ENCODE assay signal across 14 cellular contexts in the genomic region with DNA sequence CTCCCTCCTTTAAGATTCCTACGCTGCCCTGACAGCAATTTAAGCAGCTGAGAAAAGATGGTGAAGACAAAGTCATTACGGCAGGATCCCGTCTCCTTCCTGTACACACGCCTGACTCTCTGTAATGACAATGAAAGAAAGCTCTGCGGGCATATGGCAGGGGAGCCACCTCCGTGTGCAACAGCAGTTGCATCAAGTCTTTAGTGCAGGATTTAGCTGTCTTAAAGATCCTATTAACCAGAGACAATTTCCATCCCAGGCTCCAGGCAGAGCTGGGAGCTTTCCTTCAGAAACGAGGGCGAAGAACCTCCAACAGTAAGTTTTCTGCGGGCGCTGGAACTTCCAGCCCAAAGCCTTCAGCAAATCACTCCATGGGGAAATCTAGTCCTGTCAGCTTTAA.
A peak's percentile ranks its signal among the peaks of the same experiment; 100 is the strongest.
DNase-seq lines count a peak whose midpoint lies in the region; ATAC-seq and TF ChIP-seq lines count a peak whose summit lies in the region.
"Had no signal": no experiment of that assay in that cellular context is flagged by ENCODE, and none has a peak within 500 bp of the region (broad histone marks: within the 10 kb centered on the region; RNA-seq: fewer than 3 reads in every experiment).

No MANE protein-coding gene starts in this region.

- DNase-seq in Right ventricle myocardium superior, result no peak
- no peak for DNase-seq in Right ventricle myocardium inferior (ENCODE audit: missing footprints)
- DNase-seq in endodermal cell, result no peak
- DNase-seq in natural killer cell treated with Interleukin-12 subunit alpha and Interleukin-12 subunit beta and Interleukin-15 and Interleukin-18, amount 100 ng/mL, for 72 hours (ENCODE audit: low spot score), result no peak
- DNase-seq in aorta, result peak in 1 of 2 donors; percentile 31
- no peak for DNase-seq in NCI-H2029 (lab: John Stamatoyannopoulos, UW)
- no peak for DNase-seq in T-helper 2 cell
- DNase-seq: activated CD4-positive, alpha-beta T cell treated with anti-CD3 and anti-CD28 coated beads for 36 hours; activated gamma-delta T cell; effector CD8-positive, alpha-beta T cell; NCI-H2107; SIG-M5 had no signal

- ATAC-seq in Right ventricle myocardium superior (ENCODE audit: poor library complexity) (peak; percentile 2), Right ventricle myocardium inferior (no peak), aorta (ENCODE audit: low FRiP score) (peak; percentile 1), GM21737 (IDR thresholded peaks at IDR 0.05; ENCODE audit: unreplicated experiment) (no peak)
- ATAC-seq in natural killer cell treated with Interleukin-12 subunit alpha and Interleukin-12 subunit beta and Interleukin-15 and Interleukin-18, amount 100 ng/mL, for 72 hours, result no peak
- ATAC-seq: activated CD4-positive, alpha-beta T cell treated with anti-CD3 and anti-CD28 coated beads for 36 hours; K562 had no signal

- no peaks in the 10 kb centered on the region for H3K4me1 ChIP-seq in endodermal cell (ENCODE audit: control insufficient read depth, insufficient read depth, low read length)
- H3K4me1 ChIP-seq in aorta (ENCODE audit: control insufficient read depth in 1 of 2, insufficient read depth in 2 of 2, low read length in 2 of 2), result peaks cover 0 to 7% of the 10 kb centered on the region in 2 donors

- no peak overlapping the region for H3K9ac ChIP-seq in endodermal cell (ENCODE audit: extremely low read depth, low read length, poor library complexity, severe bottlenecking)

- peak overlapping the region; percentile 66 for H3K27ac Mint-ChIP-seq in endodermal cell
- H3K27ac Mint-ChIP-seq in natural killer cell treated with Interleukin-12 subunit alpha and Interleukin-12 subunit beta and Interleukin-15 and Interleukin-18, amount 100 ng/mL, for 72 hours, result peak overlapping the region; percentile 49 to 88
- H3K27ac Mint-ChIP-seq: activated CD4-positive, alpha-beta T cell treated with anti-CD3 and anti-CD28 coated beads for 36 hours had no signal

- no peaks in the 10 kb centered on the region for H3K9me3 Mint-ChIP-seq in endodermal cell
- no peaks in the 10 kb centered on the region for H3K9me3 Mint-ChIP-seq in natural killer cell treated with Interleukin-12 subunit alpha and Interleukin-12 subunit beta and Interleukin-15 and Interleukin-18, amount 100 ng/mL, for 72 hours

- peaks cover 63% of the 10 kb centered on the region for H3K36me3 Mint-ChIP-seq in endodermal cell (ENCODE audit: low read depth)
- H3K36me3 Mint-ChIP-seq in natural killer cell treated with Interleukin-12 subunit alpha and Interleukin-12 subunit beta and Interleukin-15 and Interleukin-18, amount 100 ng/mL, for 72 hours, result no peaks in the 10 kb centered on the region

- intact Hi-C loops in Right ventricle myocardium superior (cut with DNase I), result no loop called here
- intact Hi-C loops in Right ventricle myocardium inferior (cut with DNase I), result no loop called here
- intact Hi-C loops in aorta (cut with DNase I), result loop anchor here (2.0 to 5.0 kb wide), 3 partner anchors 37 to 76 kb away; partner anchors contain the start of gene CTBP2 (in 1 of the 2)

- H3K27ac ChIP-seq in endodermal cell (ENCODE audit: low read depth, low read length) (no peak overlapping the region), aorta (ENCODE audit: low read depth in 1 of 2, low read length in 2 of 2) (peak overlapping the region; percentile 63 to 91)

- no peaks in the 10 kb centered on the region for H3K27me3 ChIP-seq in endodermal cell (ENCODE audit: control insufficient read depth, insufficient read depth, low read length, poor library complexity, severe bottlenecking)
- H3K27me3 ChIP-seq in aorta (ENCODE audit: control insufficient read depth in 1 of 2, insufficient read depth in 2 of 2, low read length in 1 of 2), result no peaks in the 10 kb centered on the region

- H3K36me3 ChIP-seq in endodermal cell (ENCODE audit: control insufficient read depth, insufficient read depth, low read length) (no peaks in the 10 kb centered on the region), aorta (ENCODE audit: control insufficient read depth in 1 of 2, insufficient read depth in 2 of 2, low read length in 1 of 2) (peaks cover 0 to 2% of the 10 kb centered on the region in 2 donors)

- no peak for TF ChIP-seq CTCF in endodermal cell (conservative IDR thresholded peaks at IDR 0.05)

- H3K4me1 Mint-ChIP-seq in endodermal cell, result peaks cover 8% of the 10 kb centered on the region
- peaks cover 12 to 60% of the 10 kb centered on the region in 2 donors for H3K4me1 Mint-ChIP-seq in natural killer cell treated with Interleukin-12 subunit alpha and Interleukin-12 subunit beta and Interleukin-15 and Interleukin-18, amount 100 ng/mL, for 72 hours (ENCODE audit: low read depth in 2 of 2)
- H3K4me1 Mint-ChIP-seq: activated CD4-positive, alpha-beta T cell treated with anti-CD3 and anti-CD28 coated beads for 36 hours had no signal

- no peak overlapping the region for H3K4me3 Mint-ChIP-seq in endodermal cell
- H3K4me3 Mint-ChIP-seq in natural killer cell treated with Interleukin-12 subunit alpha and Interleukin-12 subunit beta and Interleukin-15 and Interleukin-18, amount 100 ng/mL, for 72 hours, result no peak overlapping the region
- H3K4me3 Mint-ChIP-seq: activated CD4-positive, alpha-beta T cell treated with anti-CD3 and anti-CD28 coated beads for 36 hours had no signal

- H3K4me3 ChIP-seq in endodermal cell (ENCODE audit: low read length) (no peak overlapping the region), aorta (ENCODE audit: low read length in 2 of 2) (no peak overlapping the region)
- H3K4me3 ChIP-seq: K562 had no signal

- no peaks in the 10 kb centered on the region for H3K27me3 Mint-ChIP-seq in endodermal cell (ENCODE audit: insufficient read depth)
- H3K27me3 Mint-ChIP-seq in natural killer cell treated with Interleukin-12 subunit alpha and Interleukin-12 subunit beta and Interleukin-15 and Interleukin-18, amount 100 ng/mL, for 72 hours, result no peaks in the 10 kb centered on the region
- H3K27me3 Mint-ChIP-seq: activated CD4-positive, alpha-beta T cell treated with anti-CD3 and anti-CD28 coated beads for 36 hours had no signal

- WGBS in endodermal cell (ENCODE audit: insufficient coverage in 1 of 2, insufficient read length in 1 of 2), 2 experiments, result 94 to 96% methylated on average over 8 to 10 of the region's 10 CpGs
- 5 to 10% methylated on average over 10 of the region's 10 CpGs for WGBS in aorta, 2 donors

- H3K9me3 ChIP-seq in endodermal cell (ENCODE audit: control insufficient read depth, low read length) (no peaks in the 10 kb centered on the region), aorta (ENCODE audit: control insufficient read depth, low read length) (no peaks in the 10 kb centered on the region)

Comparison
In these comparisons a context has a peak if more than half of its experiments do, and no peak if none do; other contexts are left out.
1. ATAC-seq: peak in Right ventricle myocardium superior (single experiment) and aorta (single experiment); none in Right ventricle myocardium inferior (single experiment), natural killer cell treated with Interleukin-12 subunit alpha and Interleukin-12 subunit beta and Interleukin-15 and Interleukin-18, amount 100 ng/mL, for 72 hours (0 of 2) and GM21737 (single experiment).
2. intact Hi-C loops: an anchor here in aorta (2.0 to 5.0 kb wide); none called in Right ventricle myocardium superior and Right ventricle myocardium inferior.